In genomic region chr15:85642054-85642692, GRCh38 we compare ENCODE assay signal across 13 cellular contexts.
DNase-seq lines count a peak whose midpoint lies in the region; ATAC-seq and TF ChIP-seq lines count a peak whose summit lies in the region.
"Had no signal": no experiment of that assay in that cellular context is flagged by ENCODE, and none has a peak within 500 bp of the region (broad histone marks: within the 10 kb centered on the region; RNA-seq: fewer than 3 reads in every experiment).

No MANE protein-coding gene starts in this region.

- 55 to 70% methylated on average over 5 of the region's 5 CpGs for WGBS in thyroid gland, 2 donors

- DNase-seq in ascending aorta (ENCODE audit: low spot score in 2 of 2): no peak
- DNase-seq in glutamatergic neuron: no peak
- DNase-seq in nephron progenitor cell: no peak
- DNase-seq in thyroid gland: no peak
- DNase-seq in naive thymus-derived CD4-positive, alpha-beta T cell: no peak
- no peak for DNase-seq in foreskin keratinocyte
- DNase-seq: activated T-cell treated with anti-CD3 and anti-CD28 coated beads for 4 hours, COR-L47, GOT3, islet precursor cell, NCI-H524, SHP77 treated with DMSO at 0.1 percent for 48 hours had no signal

- H3K4me3 ChIP-seq in ascending aorta (peak overlapping the region; percentile 31 to 54), thyroid gland (replicated peaks in 1 of 3) (peak overlapping the region in 1 of 3 donors; percentile 1)
- no peak overlapping the region for H3K4me3 ChIP-seq in naive thymus-derived CD4-positive, alpha-beta T cell (ENCODE audit: low read length)

- H3K4me1 Mint-ChIP-seq in glutamatergic neuron (ENCODE audit: low read depth, unreplicated experiment): peaks cover 18% of the 10 kb centered on the region
- peaks cover 26% of the 10 kb centered on the region for H3K4me1 Mint-ChIP-seq in nephron progenitor cell
- H3K4me1 Mint-ChIP-seq in naive thymus-derived CD4-positive, alpha-beta T cell: peaks cover 20 to 53% (median 38%) of the 10 kb centered on the region in 7 donors

- no peaks in the 10 kb centered on the region for H3K9me3 ChIP-seq in ascending aorta
- H3K9me3 ChIP-seq in thyroid gland: no peaks in the 10 kb centered on the region
- no peaks in the 10 kb centered on the region for H3K9me3 ChIP-seq in naive thymus-derived CD4-positive, alpha-beta T cell (ENCODE audit: control insufficient read depth in 2 of 3, low read length in 3 of 3)

- H3K36me3 Mint-ChIP-seq in glutamatergic neuron (ENCODE audit: unreplicated experiment): no peaks in the 10 kb centered on the region
- H3K36me3 Mint-ChIP-seq in nephron progenitor cell (ENCODE audit: low read depth): peaks cover 77% of the 10 kb centered on the region
- peaks cover 8 to 52% (median 29%) of the 10 kb centered on the region in 5 donors for H3K36me3 Mint-ChIP-seq in naive thymus-derived CD4-positive, alpha-beta T cell

- H3K4me1 ChIP-seq in ascending aorta (peaks cover 0 to 44% of the 10 kb centered on the region in 2 donors), thyroid gland (peaks cover 29 to 46% of the 10 kb centered on the region in 2 donors), foreskin keratinocyte (peaks cover 7% of the 10 kb centered on the region)
- H3K4me1 ChIP-seq in naive thymus-derived CD4-positive, alpha-beta T cell (ENCODE audit: control insufficient read depth in 2 of 2, insufficient read depth in 2 of 2, low read length in 2 of 2): peaks cover 8 to 24% of the 10 kb centered on the region in 2 donors

- H3K27ac Mint-ChIP-seq in glutamatergic neuron (ENCODE audit: unreplicated experiment) (peak overlapping the region; percentile 39), nephron progenitor cell (peak overlapping the region; percentile 87)
- H3K27ac Mint-ChIP-seq in naive thymus-derived CD4-positive, alpha-beta T cell: no peak overlapping the region

- TF ChIP-seq POLR2A in thyroid gland (IDR thresholded peaks at IDR 0.05): no peak

- ATAC-seq in GM19452 (IDR thresholded peaks at IDR 0.05; ENCODE audit: unreplicated experiment): no peak
- no peak for ATAC-seq in naive thymus-derived CD4-positive, alpha-beta T cell
- no peak for ATAC-seq in foreskin keratinocyte

- CTCF ChIA-PET in naive thymus-derived CD4-positive, alpha-beta T cell (lab: Charles Lee): no interaction called here

- intact Hi-C loops in ascending aorta (cut with DNase I) (loop anchor here (1.0 kb wide), 1 partner anchor 22 kb away; no protein-coding TSS in a partner anchor), thyroid gland (cut with DNase I) (no loop called here)
- intact Hi-C loops in naive thymus-derived CD4-positive, alpha-beta T cell (cut with micrococcal nuclease): no loop called here

- H3K27me3 Mint-ChIP-seq in glutamatergic neuron (ENCODE audit: unreplicated experiment) (no peaks in the 10 kb centered on the region), nephron progenitor cell (ENCODE audit: low read depth, poor library complexity) (no peaks in the 10 kb centered on the region)
- H3K27me3 Mint-ChIP-seq in naive thymus-derived CD4-positive, alpha-beta T cell: no peaks in the 10 kb centered on the region

- H3K36me3 ChIP-seq in ascending aorta (peaks cover 21 to 27% of the 10 kb centered on the region in 2 donors), thyroid gland (peaks cover 13 to 14% of the 10 kb centered on the region in 2 donors)
- H3K36me3 ChIP-seq in naive thymus-derived CD4-positive, alpha-beta T cell (ENCODE audit: control insufficient read depth in 2 of 3, insufficient read depth in 3 of 3, low read length in 3 of 3): peaks cover 10 to 15% (median 13%) of the 10 kb centered on the region in 3 experiments

- no peaks in the 10 kb centered on the region for H3K27me3 ChIP-seq in ascending aorta
- H3K27me3 ChIP-seq in thyroid gland: no peaks in the 10 kb centered on the region
- no peaks in the 10 kb centered on the region for H3K27me3 ChIP-seq in naive thymus-derived CD4-positive, alpha-beta T cell (ENCODE audit: control insufficient read depth in 2 of 2, insufficient read depth in 2 of 2, low read length in 2 of 2)
- no peaks in the 10 kb centered on the region for H3K27me3 ChIP-seq in foreskin keratinocyte

- TF ChIP-seq CTCF in ascending aorta (IDR thresholded peaks at IDR 0.05): no peak
- no peak for TF ChIP-seq CTCF in glutamatergic neuron (IDR thresholded peaks at IDR 0.05; ENCODE audit: partially characterized antibody, unreplicated experiment)
- TF ChIP-seq CTCF in nephron progenitor cell (IDR thresholded peaks at IDR 0.05): no peak
- TF ChIP-seq CTCF in thyroid gland (IDR thresholded peaks at IDR 0.05): no peak
- TF ChIP-seq CTCF in foreskin keratinocyte (conservative IDR thresholded peaks at IDR 0.05): no peak

- H3K27ac ChIP-seq in ascending aorta (peak overlapping the region; percentile 88 to 90), thyroid gland (peak overlapping the region; percentile 70 to 97 (median 90)), foreskin keratinocyte (no peak overlapping the region)
- no peak overlapping the region for H3K27ac ChIP-seq in naive thymus-derived CD4-positive, alpha-beta T cell (ENCODE audit: low read depth, low read length)

- H3K4me3 Mint-ChIP-seq in glutamatergic neuron (ENCODE audit: unreplicated experiment) (no peak overlapping the region), nephron progenitor cell (no peak overlapping the region)
- H3K4me3 Mint-ChIP-seq in naive thymus-derived CD4-positive, alpha-beta T cell: no peak overlapping the region

- POLR2A ChIA-PET in naive thymus-derived CD4-positive, alpha-beta T cell (lab: Charles Lee): no interaction called here

- peaks cover 3% of the 10 kb centered on the region for H3K9me3 Mint-ChIP-seq in glutamatergic neuron (ENCODE audit: unreplicated experiment)
- peaks cover 5% of the 10 kb centered on the region for H3K9me3 Mint-ChIP-seq in nephron progenitor cell
- peaks cover 0 to 3% (median 0%) of the 10 kb centered on the region in 11 donors for H3K9me3 Mint-ChIP-seq in naive thymus-derived CD4-positive, alpha-beta T cell

Comparison
In these comparisons a context has a peak if more than half of its experiments do, and no peak if none do; other contexts are left out.
1. H3K27ac ChIP-seq: peak in ascending aorta (2 of 2) and thyroid gland (3 of 3); none in naive thymus-derived CD4-positive, alpha-beta T cell (single experiment) and foreskin keratinocyte (single experiment).
2. H3K27ac Mint-ChIP-seq: peak in glutamatergic neuron (single experiment) and nephron progenitor cell (single experiment); none in naive thymus-derived CD4-positive, alpha-beta T cell (0 of 9).